8 cellular contexts compared by ENCODE assay signal in the genomic region with DNA sequence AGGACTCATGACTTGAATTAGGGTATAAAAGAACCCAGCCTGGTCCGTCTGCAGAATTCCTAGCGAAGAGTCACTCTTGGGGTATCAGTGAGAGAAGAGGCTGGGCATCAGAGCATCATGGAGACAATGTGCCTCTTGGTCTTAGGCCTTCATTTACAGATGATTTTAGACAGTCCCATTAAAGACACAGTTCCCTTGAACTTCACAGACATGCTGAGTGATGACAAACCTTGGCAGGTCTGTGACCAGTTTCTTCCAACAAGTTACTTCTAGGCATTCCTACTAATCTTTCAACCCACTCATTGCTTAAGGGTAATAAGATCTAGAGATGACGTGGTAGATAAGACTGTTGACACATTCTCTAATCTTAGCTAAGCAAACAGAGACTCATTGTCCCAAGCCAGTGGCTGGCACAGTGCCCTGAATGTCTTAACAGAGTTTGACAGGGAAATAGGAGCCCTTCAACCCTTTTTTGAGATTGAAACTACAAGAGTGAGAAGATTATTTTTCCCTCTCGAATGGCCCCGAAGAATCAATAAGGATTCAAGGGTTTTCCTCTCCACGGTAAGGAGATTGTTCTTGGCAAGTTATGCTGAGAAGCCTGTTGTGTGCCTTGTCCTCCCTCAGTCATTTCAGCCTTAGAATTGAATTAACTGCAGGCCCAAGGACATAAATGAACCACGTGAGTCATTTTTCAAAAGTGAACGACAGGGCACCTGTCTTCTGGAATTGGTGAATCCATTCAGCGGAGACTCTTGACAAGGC.
DNase-seq lines count a peak whose midpoint lies in the region; ATAC-seq and TF ChIP-seq lines count a peak whose summit lies in the region.

No MANE protein-coding gene starts in this region.

- no peaks in the 10 kb centered on the region for H3K9me3 ChIP-seq in mammary epithelial cell (replicated peaks; ENCODE audit: insufficient read depth, low read length)
- no peaks in the 10 kb centered on the region for H3K9me3 ChIP-seq in right lobe of liver
- no peaks in the 10 kb centered on the region for H3K9me3 ChIP-seq in testis

- H3K4me1 ChIP-seq in mammary epithelial cell (ENCODE audit: insufficient read depth, low read length) (peaks cover 40% of the 10 kb centered on the region), right lobe of liver (peaks cover 0 to 29% (median 8%) of the 10 kb centered on the region in 4 donors), testis (no peaks in the 10 kb centered on the region)

- H3K4me3 ChIP-seq in mammary epithelial cell (replicated peaks in 1 of 3; ENCODE audit: insufficient read depth in 1 of 3, low read depth in 2 of 3, low read length in 3 of 3) (no peak overlapping the region), right lobe of liver (no peak overlapping the region), testis (no peak overlapping the region)

- intact Hi-C loops in mammary epithelial cell (cut with micrococcal nuclease) = loop anchor here (1.0 kb wide), 1 partner anchor 379 kb away; no protein-coding TSS in a partner anchor
- intact Hi-C loops in right lobe of liver (cut with DNase I) = no loop called here
- intact Hi-C loops in testis (cut with DNase I; ENCODE audit: low total_unique reads) = no loop called here

- TF ChIP-seq POLR2A in right lobe of liver (IDR thresholded peaks at IDR 0.05) (no peak), testis (IDR thresholded peaks at IDR 0.05) (no peak)

- H4K20me1 ChIP-seq in mammary epithelial cell (ENCODE audit: insufficient read depth, low read length) = no peaks in the 10 kb centered on the region

- WGBS in mammary epithelial cell (ENCODE audit: low coverage, missing lambda C conversion rate) = 34% methylated on average over 9 of the region's 9 CpGs
- 25% methylated on average over 8 of the region's 9 CpGs for WGBS in right lobe of liver (ENCODE audit: insufficient coverage, low coverage, low lambda C conversion rate, missing lambda C conversion rate)
- 66 to 83% methylated on average over 9 of the region's 9 CpGs for WGBS in testis, 2 donors

- H3K27ac ChIP-seq in mammary epithelial cell (ENCODE audit: insufficient read depth, low read depth, low read length) (peak overlapping the region; percentile 36), right lobe of liver (peak overlapping the region in 2 of 3 donors; percentile 61 to 69), testis (no peak overlapping the region)

- peak; percentile 69 for DNase-seq in ELR (ENCODE audit: low read depth)
- peak; percentile 54 for DNase-seq in NCI-H2107 treated with DMSO at 0.1 percent for 48 hours (lab: John Stamatoyannopoulos, UW; ENCODE audit: unreplicated experiment)
- DNase-seq in mammary epithelial cell = peak; percentile 97
- peak; percentile 86 to 88 (median 87) for DNase-seq in right lobe of liver
- DNase-seq in testis = peak; percentile 78
- no peak for DNase-seq in occipital lobe (lab: John Stamatoyannopoulos, UW)

- CTCF ChIA-PET in mammary epithelial cell (lab: Charles Lee; ENCODE audit: low non-redundant PET) = no interaction called here

- in situ Hi-C loops in mammary epithelial cell (cut with MboI; ENCODE audit: low sequenced_read_pairs in 2 of 2) = loop anchor here in 1 of 2 donors (25.0 kb wide), 1 partner anchor 342 kb away; no protein-coding TSS in a partner anchor

- no peaks in the 10 kb centered on the region for H3K27me3 ChIP-seq in mammary epithelial cell (ENCODE audit: insufficient read depth, low read length)
- no peaks in the 10 kb centered on the region for H3K27me3 ChIP-seq in right lobe of liver
- H3K27me3 ChIP-seq in testis = no peaks in the 10 kb centered on the region

- no peaks in the 10 kb centered on the region for H3K79me2 ChIP-seq in mammary epithelial cell (ENCODE audit: insufficient read depth, low read length)

- H3K4me2 ChIP-seq in mammary epithelial cell (ENCODE audit: insufficient read depth, low read depth, low read length) = peak overlapping the region; percentile 41

- H2AFZ ChIP-seq in mammary epithelial cell (ENCODE audit: low read depth, low read length) = no peak overlapping the region

- TF ChIP-seq CTCF in mammary epithelial cell (conservative IDR thresholded peaks at IDR 0.05 in 1 of 2, IDR thresholded peaks at IDR 0.05 in 1 of 2; ENCODE audit: extremely low read depth in 1 of 2, insufficient read depth in 1 of 2, low read depth in 1 of 2, low read length in 2 of 2) (no peak), right lobe of liver (IDR thresholded peaks at IDR 0.05) (no peak), testis (IDR thresholded peaks at IDR 0.05) (no peak)

- H3K9ac ChIP-seq in mammary epithelial cell (ENCODE audit: insufficient read depth, low read length) = no peak overlapping the region

- dilution Hi-C loops in mammary epithelial cell (cut with HindIII; ENCODE audit: low sequenced_read_pairs) = loop anchor here (5.0 to 25.0 kb wide), 2 partner anchors 57 to 458 kb away; no protein-coding TSS in a partner anchor

- H3K36me3 ChIP-seq in mammary epithelial cell (ENCODE audit: insufficient read depth, low read length) (no peaks in the 10 kb centered on the region), right lobe of liver (no peaks in the 10 kb centered on the region), testis (ENCODE audit: low read depth, missing control alignments) (no peaks in the 10 kb centered on the region)

- peak; percentile 79 to 84 (median 82) for ATAC-seq in right lobe of liver
- ATAC-seq in HG03432 (IDR thresholded peaks at IDR 0.05; ENCODE audit: unreplicated experiment) = no peak
- ATAC-seq in HG02759 (IDR thresholded peaks at IDR 0.05; ENCODE audit: unreplicated experiment) = no peak

- no TSS peak for BruUV-seq in mammary epithelial cell (replicated peaks; lab: Mats Ljungman, UMichigan)

Comparison
In these comparisons a context has a peak if more than half of its experiments do, and no peak if none do; other contexts are left out.
1. H3K27ac ChIP-seq: peak in mammary epithelial cell (single experiment) and right lobe of liver (2 of 3); none in testis (0 of 2).
2. ATAC-seq: peak in right lobe of liver (4 of 4); none in HG03432 (single experiment) and HG02759 (single experiment).